Comparison of ENCODE assay signal across 2 cellular contexts in the genomic region with DNA sequence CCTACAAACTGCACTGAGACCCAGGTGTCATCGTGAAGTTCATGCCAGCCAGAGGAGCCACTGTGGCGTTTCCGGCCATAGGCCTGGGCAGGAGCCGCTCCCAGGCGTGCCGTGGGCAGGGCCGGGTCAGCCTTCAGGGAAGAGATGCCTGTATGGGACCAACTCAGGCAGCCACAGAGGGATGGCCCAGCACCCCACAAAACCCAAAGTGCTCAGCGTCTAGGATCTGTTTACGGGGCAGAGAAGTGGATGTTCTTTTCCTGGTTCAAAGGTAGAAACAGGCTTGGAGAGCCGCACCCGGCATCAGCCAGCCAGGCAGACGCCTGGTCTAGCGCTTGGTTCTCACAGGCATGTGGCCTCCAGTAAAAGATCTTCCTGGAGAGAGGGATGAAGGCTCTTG.
TF ChIP-seq lines count a peak whose summit lies in the region.

No MANE protein-coding gene starts in this region.

TF ChIP-seq in A549, 52 proteins besides CTCF, POLR2A, EP300 and RAD21:
- TF ChIP-seq CBX8 (IDR thresholded peaks at IDR 0.05) (no peak), CEBPB (IDR thresholded peaks at IDR 0.05) (no peak)

TF ChIP-seq in HEK293T, 16 proteins besides CTCF, POLR2A, EP300 and RAD21:
- TF ChIP-seq PKNOX1 (IDR thresholded peaks at IDR 0.05) (no peak), ZNF384 (IDR thresholded peaks at IDR 0.05) (no peak), CTBP1 (IDR thresholded peaks at IDR 0.05; ENCODE audit: borderline replicate concordance) (no peak), SP1 (IDR thresholded peaks at IDR 0.05) (no peak), HDGF (IDR thresholded peaks at IDR 0.05; ENCODE audit: borderline replicate concordance) (no peak), SUZ12 (IDR thresholded peaks at IDR 0.05) (no peak), ARNT (IDR thresholded peaks at IDR 0.05) (no peak), TARDBP (IDR thresholded peaks at IDR 0.05) (no peak), LEF1 (IDR thresholded peaks at IDR 0.05; ENCODE audit: borderline replicate concordance) (no peak), FOXK2 (IDR thresholded peaks at IDR 0.05) (no peak)
